ENCODE assay signal across 1 cellular context in the genomic region with DNA sequence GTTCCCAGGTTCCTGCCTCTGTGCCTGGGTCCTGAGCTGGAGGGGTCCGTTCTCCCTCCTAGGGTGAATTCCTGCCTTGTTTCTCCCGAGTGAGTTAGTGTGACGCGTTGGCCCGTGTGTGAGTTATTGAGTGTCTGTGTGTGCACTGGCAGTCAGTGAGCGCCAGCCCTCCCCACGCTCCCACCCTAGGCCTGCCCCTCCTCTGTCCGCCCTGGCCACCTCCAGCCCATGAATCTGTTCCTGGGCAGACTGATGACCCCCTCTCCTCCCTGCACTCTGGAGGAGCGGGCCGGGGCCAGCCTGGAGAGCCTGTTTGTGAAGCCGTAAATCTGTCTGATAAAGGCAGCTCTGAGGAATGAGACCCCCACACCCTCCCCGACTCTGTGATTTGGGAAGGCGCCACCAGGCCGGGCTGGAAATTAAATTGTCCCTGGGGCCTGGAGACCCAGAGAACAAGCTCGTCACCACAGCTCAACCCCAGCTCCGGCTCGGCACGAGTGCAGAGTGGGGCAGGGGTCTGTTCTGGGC.
TF ChIP-seq lines count a peak whose summit lies in the region.

No MANE protein-coding gene starts in this region.

TF ChIP-seq in H1, 55 proteins besides CTCF, POLR2A, EP300 and RAD21:
- no peak for TF ChIP-seq SP2 (IDR thresholded peaks at IDR 0.05; ENCODE audit: low read length)
- no peak for TF ChIP-seq JUND (IDR thresholded peaks at IDR 0.05; ENCODE audit: low read length)
- TF ChIP-seq SIX5 (IDR thresholded peaks at IDR 0.05; ENCODE audit: low read depth, low read length) = no peak
- TF ChIP-seq CHD1 (IDR thresholded peaks at IDR 0.05; ENCODE audit: low read depth, low read length) = no peak
- no peak for TF ChIP-seq ZNF274 (IDR thresholded peaks at IDR 0.05; ENCODE audit: borderline replicate concordance, extremely low read depth, low read length)
- no peak for TF ChIP-seq GTF2F1 (IDR thresholded peaks at IDR 0.05; ENCODE audit: borderline replicate concordance, low read depth, low read length)
- no peak for TF ChIP-seq TCF12 (IDR thresholded peaks at IDR 0.05; ENCODE audit: low read depth, low read length)
- no peak for TF ChIP-seq RXRA (IDR thresholded peaks at IDR 0.05; ENCODE audit: insufficient read depth, low read depth, low read length)
- TF ChIP-seq, protein P1, sequence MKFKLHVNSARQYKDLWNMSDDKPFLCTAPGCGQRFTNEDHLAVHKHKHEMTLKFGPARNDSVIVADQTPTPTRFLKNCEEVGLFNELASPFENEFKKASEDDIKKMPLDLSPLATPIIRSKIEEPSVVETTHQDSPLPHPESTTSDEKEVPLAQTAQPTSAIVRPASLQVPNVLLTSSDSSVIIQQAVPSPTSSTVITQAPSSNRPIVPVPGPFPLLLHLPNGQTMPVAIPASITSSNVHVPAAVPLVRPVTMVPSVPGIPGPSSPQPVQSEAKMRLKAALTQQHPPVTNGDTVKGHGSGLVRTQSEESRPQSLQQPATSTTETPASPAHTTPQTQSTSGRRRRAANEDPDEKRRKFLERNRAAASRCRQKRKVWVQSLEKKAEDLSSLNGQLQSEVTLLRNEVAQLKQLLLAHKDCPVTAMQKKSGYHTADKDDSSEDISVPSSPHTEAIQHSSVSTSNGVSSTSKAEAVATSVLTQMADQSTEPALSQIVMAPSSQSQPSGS (IDR thresholded peaks at IDR 0.05; ENCODE audit: low read length) = no peak
- no peak for TF ChIP-seq SUZ12 (IDR thresholded peaks at IDR 0.05; ENCODE audit: low read length)
- TF ChIP-seq BRCA1 (IDR thresholded peaks at IDR 0.05; ENCODE audit: low read depth, low read length) = no peak
- TF ChIP-seq NANOG (IDR thresholded peaks at IDR 0.05; ENCODE audit: insufficient read depth, low read depth, low read length, poor library complexity, severe bottlenecking) = no peak
- no peak for TF ChIP-seq HDAC6 (IDR thresholded peaks at IDR 0.05; ENCODE audit: low read depth, low read length)
- TF ChIP-seq YY1 (IDR thresholded peaks at IDR 0.05; ENCODE audit: low read depth, low read length) = no peak
- TF ChIP-seq KDM5A (IDR thresholded peaks at IDR 0.05; ENCODE audit: low read length) = no peak
- TF ChIP-seq, protein P2, sequence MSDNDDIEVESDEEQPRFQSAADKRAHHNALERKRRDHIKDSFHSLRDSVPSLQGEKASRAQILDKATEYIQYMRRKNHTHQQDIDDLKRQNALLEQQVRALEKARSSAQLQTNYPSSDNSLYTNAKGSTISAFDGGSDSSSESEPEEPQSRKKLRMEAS (IDR thresholded peaks at IDR 0.05) = no peak
- TF ChIP-seq CHD2 (IDR thresholded peaks at IDR 0.05; ENCODE audit: low read length) = no peak
- TF ChIP-seq GABPA (IDR thresholded peaks at IDR 0.05; ENCODE audit: borderline replicate concordance, insufficient read depth, low read length) = no peak
